ENCODE assay signal across 15 cellular contexts in the genomic region with DNA sequence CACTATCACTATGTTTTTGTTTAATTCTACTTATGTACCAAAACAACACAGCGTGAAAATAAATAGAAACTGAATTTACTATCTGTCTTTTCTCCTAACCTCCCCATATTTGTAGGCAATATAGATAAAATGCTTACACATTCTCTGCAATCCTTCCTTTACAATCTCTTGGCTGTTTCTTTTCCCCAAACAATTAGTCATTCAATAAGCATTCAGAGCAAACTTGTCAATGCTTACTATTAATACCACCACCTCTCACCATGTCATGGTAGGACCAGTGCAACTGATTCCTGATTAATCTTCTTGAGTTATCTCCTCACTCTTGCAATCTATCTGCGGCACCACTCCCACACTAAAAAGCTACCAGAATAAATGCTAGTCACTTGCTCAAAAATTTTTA.
DNase-seq lines count a peak whose midpoint lies in the region; ATAC-seq and TF ChIP-seq lines count a peak whose summit lies in the region.
"Had no signal": no experiment of that assay in that cellular context is flagged by ENCODE, and none has a peak within 500 bp of the region (broad histone marks: within the 10 kb centered on the region; RNA-seq: fewer than 3 reads in every experiment).

No MANE protein-coding gene starts in this region.

- H3K27ac ChIP-seq in fibroblast of lung (ENCODE audit: insufficient read depth, low read length) (no peak overlapping the region), osteoblast (ENCODE audit: low read depth, low read length) (peak overlapping the region; percentile 49), body of pancreas (no peak overlapping the region)
- H3K27ac ChIP-seq: C4-2B, lower lobe of right lung had no signal

- no peaks in the 10 kb centered on the region for H3K9me3 Mint-ChIP-seq in immature natural killer cell
- H3K9me3 Mint-ChIP-seq: activated CD8-positive, alpha-beta T cell treated with anti-CD3 and anti-CD28 coated beads for 36 hours; nephron progenitor cell had no signal

- H3K4me3 ChIP-seq in fibroblast of lung (replicated peaks in 1 of 4; ENCODE audit: control extremely low read depth in 1 of 4, insufficient read depth in 1 of 4, low read depth in 3 of 4, low read length in 4 of 4) (no peak overlapping the region), osteoblast (ENCODE audit: insufficient read depth, low read length) (no peak overlapping the region), body of pancreas (no peak overlapping the region)
- H3K4me3 ChIP-seq: lower lobe of right lung had no signal

- intact Hi-C loops in body of pancreas (cut with DNase I), result no loop called here

- TF ChIP-seq POLR2A in body of pancreas (IDR thresholded peaks at IDR 0.05), result no peak

- H3K36me3 Mint-ChIP-seq in immature natural killer cell, result peaks cover 5 to 24% (median 8%) of the 10 kb centered on the region in 3 donors

- H3K4me3 Mint-ChIP-seq in immature natural killer cell, result no peak overlapping the region
- H3K4me3 Mint-ChIP-seq: activated CD8-positive, alpha-beta T cell treated with anti-CD3 and anti-CD28 coated beads for 36 hours; nephron progenitor cell had no signal

- H3K4me1 ChIP-seq in fibroblast of lung (ENCODE audit: control insufficient read depth, extremely low read depth, insufficient read depth, low read length) (no peaks in the 10 kb centered on the region), osteoblast (ENCODE audit: insufficient read depth, low read length) (peaks cover 15% of the 10 kb centered on the region), body of pancreas (no peaks in the 10 kb centered on the region)
- H3K4me1 ChIP-seq: lower lobe of right lung had no signal

- no peaks in the 10 kb centered on the region for H4K20me1 ChIP-seq in fibroblast of lung (ENCODE audit: control insufficient read depth, extremely low read depth, insufficient read depth, low read length)
- no peaks in the 10 kb centered on the region for H4K20me1 ChIP-seq in osteoblast (ENCODE audit: insufficient read depth, low read length)

- peak overlapping the region in 1 of 6 donors; percentile 6 for H3K27ac Mint-ChIP-seq in immature natural killer cell
- H3K27ac Mint-ChIP-seq: activated CD8-positive, alpha-beta T cell treated with anti-CD3 and anti-CD28 coated beads for 36 hours had no signal

- ATAC-seq in body of pancreas, result no peak
- ATAC-seq: activated CD8-positive, alpha-beta T cell treated with anti-CD3 and anti-CD28 coated beads for 36 hours; esophagus mucosa; lower lobe of right lung had no signal

- H3K79me2 ChIP-seq in fibroblast of lung (ENCODE audit: control insufficient read depth, insufficient read depth, low read length) (no peaks in the 10 kb centered on the region), osteoblast (ENCODE audit: insufficient read depth, low read length) (no peaks in the 10 kb centered on the region)

- peak; percentile 71 for DNase-seq in EL
- DNase-seq in M059J (ENCODE audit: low read depth), result peak; percentile 26
- peak; percentile 7 to 70 for DNase-seq in fibroblast of lung (ENCODE audit: low read depth in 2 of 2)
- DNase-seq in osteoblast (ENCODE audit: insufficient read length, low spot score, missing footprints), result peak; percentile 79
- no peak for DNase-seq in body of pancreas
- no peak for DNase-seq in immature natural killer cell
- no peak for DNase-seq in DMS 273 (lab: John Stamatoyannopoulos, UW; ENCODE audit: unreplicated experiment)
- DNase-seq: activated CD8-positive, alpha-beta T cell treated with anti-CD3 and anti-CD28 coated beads for 36 hours; dermis blood vessel endothelial cell; lower lobe of right lung; MV-4-11; NCI-H774; nephron progenitor cell had no signal

- no peak overlapping the region for H3K9ac ChIP-seq in fibroblast of lung (ENCODE audit: insufficient read depth, low read length)

- H3K4me1 Mint-ChIP-seq in immature natural killer cell, result no peaks in the 10 kb centered on the region

- H3K9me3 ChIP-seq in fibroblast of lung (ENCODE audit: control insufficient read depth, insufficient read depth, low read depth, low read length) (no peaks in the 10 kb centered on the region), osteoblast (ENCODE audit: low read depth, low read length) (no peaks in the 10 kb centered on the region), body of pancreas (no peaks in the 10 kb centered on the region)
- H3K9me3 ChIP-seq: lower lobe of right lung had no signal

- no peaks in the 10 kb centered on the region for H3K27me3 ChIP-seq in fibroblast of lung (ENCODE audit: control insufficient read depth, insufficient read depth, low read length)
- no peaks in the 10 kb centered on the region for H3K27me3 ChIP-seq in osteoblast (ENCODE audit: insufficient read depth, low read length)
- H3K27me3 ChIP-seq in body of pancreas, result no peaks in the 10 kb centered on the region

- no peak for TF ChIP-seq CTCF in fibroblast of lung (conservative IDR thresholded peaks at IDR 0.05 in 1 of 2, IDR thresholded peaks at IDR 0.05 in 1 of 2; ENCODE audit: low read depth in 1 of 2, low read length in 2 of 2)
- no peak for TF ChIP-seq CTCF in osteoblast (IDR thresholded peaks at IDR 0.05; ENCODE audit: extremely low read depth, low read depth, low read length)
- no peak for TF ChIP-seq CTCF in body of pancreas (IDR thresholded peaks at IDR 0.05)

- H3K36me3 ChIP-seq in fibroblast of lung (ENCODE audit: control insufficient read depth, insufficient read depth, low read length) (peaks cover 5% of the 10 kb centered on the region), osteoblast (ENCODE audit: insufficient read depth, low read length) (peaks cover 5% of the 10 kb centered on the region), body of pancreas (replicated peaks in 1 of 2; ENCODE audit: insufficient read depth in 1 of 2, low read depth in 2 of 2) (peaks cover 0 to 11% of the 10 kb centered on the region in 2 donors)

- H3K4me2 ChIP-seq in fibroblast of lung (ENCODE audit: extremely low read depth, insufficient read depth, low read length), result peak overlapping the region; percentile 23
- peak overlapping the region; percentile 28 for H3K4me2 ChIP-seq in osteoblast (ENCODE audit: insufficient read depth, low read length)

- H2AFZ ChIP-seq in fibroblast of lung (ENCODE audit: low read length) (no peak overlapping the region), osteoblast (ENCODE audit: low read length) (no peak overlapping the region)

- WGBS in body of pancreas, 2 donors, result 94 to 95% methylated on average over 2 of the region's 2 CpGs

- H3K27me3 Mint-ChIP-seq in immature natural killer cell (ENCODE audit: low read depth in 3 of 3), result no peaks in the 10 kb centered on the region
- H3K27me3 Mint-ChIP-seq: activated CD8-positive, alpha-beta T cell treated with anti-CD3 and anti-CD28 coated beads for 36 hours had no signal

Comparison
In these comparisons a context has a peak if more than half of its experiments do, and no peak if none do; other contexts are left out.
1. DNase-seq: peak in EL (single experiment), M059J (single experiment), fibroblast of lung (2 of 2) and osteoblast (single experiment); none in body of pancreas (0 of 4), immature natural killer cell (0 of 3) and DMS 273 (single experiment).